9 cellular contexts compared by ENCODE assay signal in the genomic region with DNA sequence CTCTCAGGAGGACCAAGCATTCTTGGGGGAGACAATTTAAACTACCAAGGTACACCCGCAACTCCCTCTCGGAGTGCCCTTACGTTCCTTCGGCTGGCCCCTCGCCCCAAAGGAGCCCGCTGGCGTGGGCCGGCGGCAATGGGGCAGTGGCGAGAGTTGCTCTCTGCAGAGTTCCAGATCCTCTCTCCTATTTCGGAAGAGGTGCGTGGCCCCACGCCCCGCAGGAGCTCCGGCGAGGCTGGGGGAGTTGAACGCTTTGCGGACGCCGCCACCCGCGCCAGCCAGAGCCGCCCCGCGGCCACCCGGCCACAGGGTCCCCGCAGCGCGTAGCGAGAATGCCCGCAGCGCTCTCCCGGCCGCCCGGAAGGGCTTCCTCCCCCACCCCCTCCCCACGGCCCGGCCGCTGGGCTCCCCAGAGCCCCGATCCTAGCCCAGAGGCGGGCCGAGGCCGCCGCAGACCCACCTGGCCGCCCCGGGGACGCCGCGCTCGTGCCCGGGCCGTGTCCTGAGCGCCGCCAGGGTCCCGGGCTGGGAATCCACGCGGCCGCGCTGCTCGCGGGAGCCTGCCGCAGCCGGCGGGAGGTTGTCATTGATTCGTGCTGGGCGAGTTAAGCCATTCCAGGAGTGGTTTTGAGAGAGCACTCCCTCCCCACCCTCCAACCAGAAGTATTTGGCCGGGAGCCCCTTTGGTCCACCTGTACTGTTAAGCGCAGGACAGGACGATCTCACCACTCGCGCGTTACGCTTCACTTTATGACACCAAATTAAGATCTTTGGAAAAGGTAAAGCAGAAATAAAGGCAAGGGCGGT.
DNase-seq lines count a peak whose midpoint lies in the region; ATAC-seq and TF ChIP-seq lines count a peak whose summit lies in the region.
"Had no signal": no experiment of that assay in that cellular context is flagged by ENCODE, and none has a peak within 500 bp of the region (broad histone marks: within the 10 kb centered on the region; RNA-seq: fewer than 3 reads in every experiment).

No MANE protein-coding gene starts in this region.

- H2BK120ac ChIP-seq in mesendoderm (ENCODE audit: low read depth, low read length), result no peak overlapping the region

- H2BK5ac ChIP-seq in mesendoderm (ENCODE audit: low read length), result no peak overlapping the region

- H3K4me1 ChIP-seq in mesendoderm (ENCODE audit: control insufficient read depth, low read depth, low read length) (no peaks in the 10 kb centered on the region), uterus (no peaks in the 10 kb centered on the region)

- no peaks in the 10 kb centered on the region for H3K9me3 ChIP-seq in uterus

- peak; percentile 47 for DNase-seq in activated effector memory CD4-positive, alpha-beta T cell treated with anti-CD3 and anti-CD28 coated beads, Interleukin-2, amount 50 U/mL, for 16 hours
- DNase-seq in activated effector memory CD4-positive, alpha-beta T cell treated with Interleukin-2 at 50 U/mL for 16 hours, result no peak
- DNase-seq in coronary artery (ENCODE audit: low spot score) (no peak), mesendoderm (no peak), uterus (peak in 1 of 2 donors; percentile 27), HCEC 1CT (no peak), OCI-M1 (lab: John Stamatoyannopoulos, UW) (no peak)
- DNase-seq: Karpas-422 had no signal

- peak overlapping the region; percentile 7 for H3K18ac ChIP-seq in mesendoderm (ENCODE audit: low read length)

- no peaks in the 10 kb centered on the region for H3K79me1 ChIP-seq in mesendoderm (ENCODE audit: low read length)

- H3K27me3 ChIP-seq in mesendoderm (ENCODE audit: insufficient read depth, low read length, poor library complexity) (peaks cover 21% of the 10 kb centered on the region), uterus (no peaks in the 10 kb centered on the region)

- WGBS in mesendoderm (ENCODE audit: extremely low coverage, insufficient coverage, low lambda C conversion rate), result no CpG with 5 or more reads among the region's 73 CpGs

- no peak overlapping the region for H2AK5ac ChIP-seq in mesendoderm (ENCODE audit: low read length)

- TF ChIP-seq POLR2A in uterus (IDR thresholded peaks at IDR 0.05), result no peak

- intact Hi-C loops in uterus (cut with DNase I; ENCODE audit: low total_unique reads), result no loop called here

- peak overlapping the region in 1 of 2 donors; percentile 57 for H3K27ac ChIP-seq in coronary artery
- H3K27ac ChIP-seq in mesendoderm (ENCODE audit: low read depth, low read length), result no peak overlapping the region
- peak overlapping the region in 1 of 2 donors; percentile 51 for H3K27ac ChIP-seq in uterus

- H3K79me2 ChIP-seq in mesendoderm (ENCODE audit: control insufficient read depth, insufficient read depth, low read length), result no peaks in the 10 kb centered on the region

- peak overlapping the region; percentile 62 for H3K56ac ChIP-seq in mesendoderm (ENCODE audit: low read length)

- no peak overlapping the region for H2BK15ac ChIP-seq in mesendoderm (replicated peaks; ENCODE audit: low read depth)

- no peak overlapping the region for H3K23ac ChIP-seq in mesendoderm (ENCODE audit: low read length)

- TF ChIP-seq CTCF in coronary artery (IDR thresholded peaks at IDR 0.05) (no peak), uterus (IDR thresholded peaks at IDR 0.05) (no peak)

- peak overlapping the region; percentile 41 for H3K9ac ChIP-seq in mesendoderm (ENCODE audit: low read length)

- H4K8ac ChIP-seq in mesendoderm (ENCODE audit: low read depth, low read length), result no peak overlapping the region

- H3K4me3 ChIP-seq in coronary artery (peak overlapping the region; percentile 78), mesendoderm (ENCODE audit: low read length) (peak overlapping the region; percentile 24), uterus (peak overlapping the region; percentile 29 to 77)

- H3K4ac ChIP-seq in mesendoderm (ENCODE audit: low read depth, low read length), result no peak overlapping the region

- no peak overlapping the region for H4K5ac ChIP-seq in mesendoderm (ENCODE audit: low read length)

- ATAC-seq in GM18870 (IDR thresholded peaks at IDR 0.05; ENCODE audit: unreplicated experiment), result no peak

- H3K36me3 ChIP-seq in mesendoderm (ENCODE audit: control insufficient read depth, insufficient read depth, low read length) (no peaks in the 10 kb centered on the region), uterus (no peaks in the 10 kb centered on the region)

- H3K4me2 ChIP-seq in mesendoderm (ENCODE audit: low read length), result peak overlapping the region; percentile 35

Comparison
In these comparisons a context has a peak if more than half of its experiments do, and no peak if none do; other contexts are left out.
1. H3K4me3 ChIP-seq: peak in every context shown above with its lines; median percentile 78 in coronary artery; 53 in uterus; 24 in mesendoderm.